Comparison of ENCODE assay signal across 1 cellular context in genomic region chr5:134070979-134071849, GRCh38.
A peak's percentile ranks its signal among the peaks of the same experiment; 100 is the strongest.
TF ChIP-seq lines count a peak whose summit lies in the region.

No MANE protein-coding gene starts in this region.

TF ChIP-seq in HepG2, 621 proteins besides CTCF, POLR2A, EP300 and RAD21 (continued from another document and continues in another):
- TF ChIP-seq PRDM4 (CRISPR knock-in tag; IDR thresholded peaks at IDR 0.05; ENCODE audit: borderline replicate concordance) (no peak), KLF15 (CRISPR knock-in tag; IDR thresholded peaks at IDR 0.05; ENCODE audit: borderline replicate concordance) (peak; percentile 41; the same call in 1 of the 2 replicates), ZBED4 (CRISPR knock-in tag; IDR thresholded peaks at IDR 0.05; ENCODE audit: borderline replicate concordance) (peak; percentile 56; the same call in 1 of the 2 replicates), ZMYM4 (CRISPR knock-in tag; IDR thresholded peaks at IDR 0.05) (peak; percentile 62; the same call in 1 of the 2 replicates), STAT6 (CRISPR knock-in tag; IDR thresholded peaks at IDR 0.05; ENCODE audit: borderline replicate concordance) (no peak), HNF1B (CRISPR knock-in tag; IDR thresholded peaks at IDR 0.05) (peak; percentile 50; the same call in 1 of the 2 replicates), GFI1 (CRISPR knock-in tag; IDR thresholded peaks at IDR 0.05; ENCODE audit: borderline replicate concordance) (peak; percentile 47; the same call in 1 of the 2 replicates), ZNF781 (CRISPR knock-in tag; IDR thresholded peaks at IDR 0.05; ENCODE audit: borderline replicate concordance, not compliant biosample characterization) (peak; percentile 24), NFRKB (IDR thresholded peaks at IDR 0.05) (no peak), NFYB (CRISPR knock-in tag; IDR thresholded peaks at IDR 0.05) (0 out of 2 replicates have a peak, but pooled peaks have one; percentile 19), ARID3A (IDR thresholded peaks at IDR 0.05; ENCODE audit: low read depth, low read length) (no peak), ZNF136 (CRISPR knock-in tag; IDR thresholded peaks at IDR 0.05; ENCODE audit: low read depth) (no peak), ZNF792 (CRISPR knock-in tag; IDR thresholded peaks at IDR 0.05) (0 out of 2 replicates have a peak, but pooled peaks have one; percentile 30), ELK4 (CRISPR knock-in tag; IDR thresholded peaks at IDR 0.05; ENCODE audit: borderline replicate concordance) (no peak), ZSCAN31 (CRISPR knock-in tag; IDR thresholded peaks at IDR 0.05; ENCODE audit: low read depth) (no peak), FOSL2 (CRISPR knock-in tag; IDR thresholded peaks at IDR 0.05) (peak; percentile 64), GMEB1 (CRISPR knock-in tag; IDR thresholded peaks at IDR 0.05; ENCODE audit: borderline replicate concordance) (peak; percentile 61), HDAC6 (IDR thresholded peaks at IDR 0.05; ENCODE audit: low read depth, low read length) (no peak), ZFAT (CRISPR knock-in tag; conservative IDR thresholded peaks at IDR 0.05) (no peak), KDM1A (CRISPR knock-in tag; IDR thresholded peaks at IDR 0.05) (no peak), ZNF639 (CRISPR knock-in tag; conservative IDR thresholded peaks at IDR 0.05) (0 out of 2 replicates have a peak, but pooled peaks have one; percentile 35), KLF16 (CRISPR knock-in tag; IDR thresholded peaks at IDR 0.05) (peak in 1 of 2 experiments; percentile 94; a peak in 2 of 4 replicates), RNF2 (conservative IDR thresholded peaks at IDR 0.05; ENCODE audit: low read depth) (no peak), SCMH1 (CRISPR knock-in tag; IDR thresholded peaks at IDR 0.05; ENCODE audit: borderline replicate concordance) (no peak), ZBTB42 (CRISPR knock-in tag; IDR thresholded peaks at IDR 0.05) (peak; percentile 86; the same call in 1 of the 2 replicates), IRF9 (CRISPR knock-in tag; IDR thresholded peaks at IDR 0.05; ENCODE audit: borderline replicate concordance) (0 out of 2 replicates have a peak, but pooled peaks have one; percentile 23), STAG1 (CRISPR knock-in tag; IDR thresholded peaks at IDR 0.05) (peak; percentile 71), GABPB1 (CRISPR knock-in tag; IDR thresholded peaks at IDR 0.05) (peak; percentile 81; the same call in 1 of the 2 replicates), KAT2B (IDR thresholded peaks at IDR 0.05; ENCODE audit: borderline replicate concordance, low read depth, low read length) (no peak), SNRNP70 (IDR thresholded peaks at IDR 0.05; ENCODE audit: low read depth, low read length) (no peak), PRDM15 (CRISPR knock-in tag; IDR thresholded peaks at IDR 0.05) (0 out of 2 replicates have a peak, but pooled peaks have one; percentile 24), NFYC (CRISPR knock-in tag; IDR thresholded peaks at IDR 0.05) (no peak), NCOA1 (CRISPR knock-in tag; IDR thresholded peaks at IDR 0.05) (no peak; the same call in 1 of the 2 replicates), MTA3 (CRISPR knock-in tag; IDR thresholded peaks at IDR 0.05) (no peak), ZBTB7B (CRISPR knock-in tag; IDR thresholded peaks at IDR 0.05) (peak; percentile 97), NKX3-1 (CRISPR knock-in tag; IDR thresholded peaks at IDR 0.05) (no peak)
